In genomic region chr11:67631427-67631826, GRCh38 we compare ENCODE assay signal across 11 cellular contexts. TPM values are rescaled to one million over a fixed set of nuclear protein-coding genes. Genes with fewer than 3 reads are reported as not detected.
DNase-seq lines count a peak whose midpoint lies in the region; ATAC-seq and TF ChIP-seq lines count a peak whose summit lies in the region.
"Had no signal": no experiment of that assay in that cellular context is flagged by ENCODE, and none has a peak within 500 bp of the region (broad histone marks: within the 10 kb centered on the region; RNA-seq: fewer than 3 reads in every experiment).

No MANE protein-coding gene starts in this region.

- no peaks in the 10 kb centered on the region for H3K27me3 Mint-ChIP-seq in naive thymus-derived CD4-positive, alpha-beta T cell

- H3K4me3 ChIP-seq in breast epithelium, result no peak overlapping the region
- H3K4me3 ChIP-seq in naive thymus-derived CD4-positive, alpha-beta T cell (ENCODE audit: low read length), result no peak overlapping the region

- CTCF ChIA-PET in naive thymus-derived CD4-positive, alpha-beta T cell (lab: Charles Lee), result interaction anchor here (0.6 to 2.5 kb wide), 7 partner anchors 17 to 232 kb away, joined by 3 to 9 read pairs (median 5); partner anchors contain the start of gene ACY3
- CTCF ChIA-PET in HEK293T (lab: Yijun Ruan, JAX), result interaction anchor here (3.4 kb wide), 1 partner anchor 20 kb away, joined by 10 read pairs; the partner anchor contains the start of gene ACY3

- no peak for TF ChIP-seq CTCF in breast epithelium (IDR thresholded peaks at IDR 0.05)

- H3K9me3 Mint-ChIP-seq in naive thymus-derived CD4-positive, alpha-beta T cell, result no peaks in the 10 kb centered on the region

- peaks cover 4 to 12% (median 7%) of the 10 kb centered on the region in 7 donors for H3K4me1 Mint-ChIP-seq in naive thymus-derived CD4-positive, alpha-beta T cell

- POLR2A ChIA-PET in naive thymus-derived CD4-positive, alpha-beta T cell (lab: Charles Lee), result interaction anchor here (0.7 to 0.9 kb wide), 2 partner anchors 17 to 22 kb away, joined by 3 to 6 read pairs; no protein-coding TSS in a partner anchor
- POLR2A ChIA-PET in HEK293T (lab: Yijun Ruan, JAX), result no interaction called here

- H3K27me3 ChIP-seq in breast epithelium, result no peaks in the 10 kb centered on the region
- no peaks in the 10 kb centered on the region for H3K27me3 ChIP-seq in naive thymus-derived CD4-positive, alpha-beta T cell (ENCODE audit: control insufficient read depth in 2 of 2, insufficient read depth in 2 of 2, low read length in 2 of 2)

- H3K27ac Mint-ChIP-seq in naive thymus-derived CD4-positive, alpha-beta T cell, result peak overlapping the region in 5 of 9 donors; percentile 36 to 91 (median 85)

- peak overlapping the region; percentile 93 to 99 for H3K27ac ChIP-seq in breast epithelium
- no peak overlapping the region for H3K27ac ChIP-seq in naive thymus-derived CD4-positive, alpha-beta T cell (ENCODE audit: low read depth, low read length)

- no peaks in the 10 kb centered on the region for H3K4me1 ChIP-seq in breast epithelium
- H3K4me1 ChIP-seq in naive thymus-derived CD4-positive, alpha-beta T cell (ENCODE audit: control insufficient read depth in 2 of 2, insufficient read depth in 2 of 2, low read length in 2 of 2), result peaks cover 8 to 9% of the 10 kb centered on the region in 2 donors

- H3K4me3 Mint-ChIP-seq in naive thymus-derived CD4-positive, alpha-beta T cell, result peak overlapping the region; percentile 84 to 94 (median 89)

- DNase-seq in left cardiac atrium, result peak; percentile 27
- DNase-seq in Right ventricle myocardium superior, result no peak
- DNase-seq in breast epithelium (ENCODE audit: low spot score in 2 of 2), result no peak
- DNase-seq in naive thymus-derived CD4-positive, alpha-beta T cell, result peak in 1 of 9 donors; percentile 10
- DNase-seq in HEK293T (ENCODE audit: extremely low spot score), result no peak
- DNase-seq in LoVo (ENCODE audit: low spot score), result no peak
- no peak for DNase-seq in stimulated activated CD4-positive, alpha-beta T cell treated with anti-CD3 and anti-CD28 coated beads, Interleukin-2, amount 100 ng/mL, for 48 hours
- DNase-seq: activated T-cell treated with anti-CD3 and anti-CD28 coated beads for 4 hours had no signal

- no peak for ATAC-seq in left cardiac atrium
- no peak for ATAC-seq in Right ventricle myocardium superior (ENCODE audit: poor library complexity)
- no peak for ATAC-seq in naive thymus-derived CD4-positive, alpha-beta T cell
- ATAC-seq in GM19035 (IDR thresholded peaks at IDR 0.05; ENCODE audit: unreplicated experiment), result no peak

- no peak for TF ChIP-seq POLR2A in breast epithelium (IDR thresholded peaks at IDR 0.05)

- H3K36me3 Mint-ChIP-seq in naive thymus-derived CD4-positive, alpha-beta T cell, result no peaks in the 10 kb centered on the region

- no peaks in the 10 kb centered on the region for H3K9me3 ChIP-seq in breast epithelium
- H3K9me3 ChIP-seq in naive thymus-derived CD4-positive, alpha-beta T cell (ENCODE audit: control insufficient read depth in 2 of 3, low read length in 3 of 3), result no peaks in the 10 kb centered on the region
- H3K9me3 ChIP-seq: neutrophil had no signal

- H3K36me3 ChIP-seq in breast epithelium, result no peaks in the 10 kb centered on the region
- no peaks in the 10 kb centered on the region for H3K36me3 ChIP-seq in naive thymus-derived CD4-positive, alpha-beta T cell (ENCODE audit: control insufficient read depth in 2 of 3, insufficient read depth in 3 of 3, low read length in 3 of 3)
- H3K36me3 ChIP-seq: neutrophil had no signal

- intact Hi-C loops in left cardiac atrium (cut with DNase I), result no loop called here
- intact Hi-C loops in Right ventricle myocardium superior (cut with DNase I), result no loop called here
- intact Hi-C loops in breast epithelium (cut with DNase I; ENCODE audit: low total_unique reads), result no loop called here
- intact Hi-C loops in naive thymus-derived CD4-positive, alpha-beta T cell (cut with micrococcal nuclease), result loop anchor here in 1 of 2 donors (5.0 kb wide), 1 partner anchor 229 kb away; the partner anchor contains the start of genes PPP1CA and TBC1D10C

TF ChIP-seq in HEK293T, 16 proteins besides CTCF, POLR2A, EP300 and RAD21:
- TF ChIP-seq PKNOX1 (IDR thresholded peaks at IDR 0.05), result no peak
- TF ChIP-seq SP1 (IDR thresholded peaks at IDR 0.05), result no peak
- TF ChIP-seq LEF1 (IDR thresholded peaks at IDR 0.05; ENCODE audit: borderline replicate concordance), result no peak
- no peak for TF ChIP-seq ARNT (IDR thresholded peaks at IDR 0.05)
- TF ChIP-seq ELF4 (IDR thresholded peaks at IDR 0.05), result no peak
- TF ChIP-seq FOXA1 (IDR thresholded peaks at IDR 0.05), result no peak
- no peak for TF ChIP-seq TARDBP (IDR thresholded peaks at IDR 0.05)
- TF ChIP-seq FOXM1 (IDR thresholded peaks at IDR 0.05; ENCODE audit: borderline replicate concordance), result no peak
- no peak for TF ChIP-seq L3MBTL2 (conservative IDR thresholded peaks at IDR 0.05)
- no peak for TF ChIP-seq BHLHE40 (IDR thresholded peaks at IDR 0.05; ENCODE audit: borderline replicate concordance)

RNA-seq across cellular contexts. Expression of gene NUDT8, which starts 1.7 kb away (rescaled TPM):
- total RNA-seq in left cardiac atrium, result 10 to 100 TPM; 60.1 to 61.7 TPM
- total RNA-seq in Right ventricle myocardium superior, result 110 TPM
- 10 to 100 TPM in 2 of 3 donors, 1 to 10 TPM in 1; 9.7 to 15.1 (median 12.0) TPM for total RNA-seq in breast epithelium
- 10 to 100 TPM in 1 of 5 experiments, 1 to 10 TPM in 4; 3.1 to 10.4 (median 4.0) TPM for total RNA-seq in naive thymus-derived CD4-positive, alpha-beta T cell
- polyA plus RNA-seq in naive thymus-derived CD4-positive, alpha-beta T cell, result 1 to 10 TPM; 3.3 to 3.7 TPM

RNA-seq across cellular contexts. Expression of gene TBX10, which starts 8.1 kb away (rescaled TPM):
- total RNA-seq in left cardiac atrium (not detected), Right ventricle myocardium superior (0.51 TPM), breast epithelium (not detected)
- total RNA-seq in naive thymus-derived CD4-positive, alpha-beta T cell, result not detected
- polyA plus RNA-seq in naive thymus-derived CD4-positive, alpha-beta T cell, result not detected
- total RNA-seq: glomerular endothelial cell had no signal

RNA-seq across cellular contexts. Expression of gene ACY3, which starts 19.1 kb away (rescaled TPM):
- total RNA-seq in left cardiac atrium (not detected), Right ventricle myocardium superior (not detected), breast epithelium (under 1 TPM in 2 of 3 donors, not detected in 1; 0.66 to 0.73 TPM)
- total RNA-seq in naive thymus-derived CD4-positive, alpha-beta T cell, result under 1 TPM in 3 of 5 experiments, not detected in 2; 0.29 to 0.49 (median 0.42) TPM
- under 1 TPM in 1 of 2 donors, not detected in 1; 0.57 TPM for polyA plus RNA-seq in naive thymus-derived CD4-positive, alpha-beta T cell
- total RNA-seq: glomerular endothelial cell had no signal

RNA-seq across cellular contexts. Expression of gene NDUFV1, which starts 24.7 kb away (rescaled TPM):
- total RNA-seq in left cardiac atrium, result 100 to 1,000 TPM; 422 to 434 TPM
- 754 TPM for total RNA-seq in Right ventricle myocardium superior
- total RNA-seq in breast epithelium, result 100 to 1,000 TPM; 159 to 222 (median 186) TPM
- 100 to 1,000 TPM; 198 to 253 (median 212) TPM for total RNA-seq in naive thymus-derived CD4-positive, alpha-beta T cell
- polyA plus RNA-seq in naive thymus-derived CD4-positive, alpha-beta T cell, result 100 to 1,000 TPM; 111 to 113 TPM

RNA-seq across cellular contexts. Expression of gene ALDH3B2, which starts 43.0 kb away (rescaled TPM):
- total RNA-seq in left cardiac atrium (not detected), Right ventricle myocardium superior (not detected), breast epithelium (10 to 100 TPM in 2 of 3 donors, under 1 TPM in 1; 0.32 to 62.3 (median 44.1) TPM)
- total RNA-seq in naive thymus-derived CD4-positive, alpha-beta T cell, result not detected
- not detected for polyA plus RNA-seq in naive thymus-derived CD4-positive, alpha-beta T cell
- total RNA-seq: glomerular endothelial cell had no signal
